ENCODE assay signal across 8 cellular contexts in the genomic region with DNA sequence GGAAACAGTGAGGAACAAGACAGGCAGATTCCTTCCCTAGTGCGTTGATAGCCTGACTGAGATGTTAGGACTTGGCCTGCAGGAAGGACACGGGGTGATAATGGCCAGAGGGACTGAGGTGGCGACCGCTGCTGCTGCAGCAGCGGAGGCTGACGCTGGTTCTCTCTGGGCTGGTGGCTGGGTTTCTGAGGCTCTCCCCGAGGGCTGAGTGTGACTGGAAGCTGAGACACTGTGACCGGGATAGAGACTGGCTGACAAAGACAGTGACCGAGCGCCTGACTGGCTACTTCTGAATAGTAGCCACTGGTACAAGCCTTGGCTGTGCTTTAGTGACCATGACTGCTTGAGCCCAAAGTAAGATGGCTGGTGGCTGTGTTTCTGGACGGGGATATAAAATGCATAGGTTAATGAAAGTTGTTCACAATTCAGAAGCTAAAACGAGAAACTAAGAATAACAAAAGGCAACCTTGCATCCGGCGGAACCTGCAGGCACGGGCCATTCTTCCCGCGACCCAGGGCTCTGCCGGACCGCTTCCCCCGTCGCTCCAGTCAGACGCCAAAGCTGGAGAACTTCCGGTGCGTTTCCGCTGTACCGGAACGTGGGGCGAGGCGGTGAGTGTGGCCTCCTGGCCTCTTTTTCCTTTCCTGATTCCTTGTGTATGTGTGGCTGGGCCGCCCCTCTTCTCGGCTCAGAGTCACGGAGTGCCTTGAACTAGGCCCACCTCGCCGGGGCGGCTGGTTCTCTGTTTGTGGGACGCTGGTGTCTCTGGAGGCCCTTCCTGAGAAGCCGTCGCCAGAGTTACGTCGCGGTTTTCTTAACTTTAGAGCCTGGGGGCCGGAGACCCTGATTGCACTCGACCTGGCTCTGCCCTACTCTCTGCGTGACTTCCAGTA. TPM values are rescaled to one million over a fixed set of nuclear protein-coding genes. Genes with fewer than 3 reads are reported as not detected.
DNase-seq lines count a peak whose midpoint lies in the region; ATAC-seq, FAIRE-seq and TF ChIP-seq lines count a peak whose summit lies in the region.

Gene AAR2 (plus strand): TSS at position 587 of the 894 bp plus-strand sequence. CDS start 3,391 bp downstream, outside the sequence.

- no peaks in the 10 kb centered on the region for H3K9me3 ChIP-seq in liver (ENCODE audit: control insufficient read depth in 4 of 4, low read length in 3 of 4)

- H3K4me1 ChIP-seq in liver (ENCODE audit: control insufficient read depth in 4 of 4, insufficient read depth in 4 of 4, low read length in 3 of 4), result peaks cover 5 to 25% (median 20%) of the 10 kb centered on the region in 4 donors

- H3K27me3 ChIP-seq in liver (ENCODE audit: control insufficient read depth in 4 of 4, insufficient read depth in 4 of 4, low read length in 3 of 4), result no peaks in the 10 kb centered on the region

- FAIRE-seq in GM12891 (lab: Jason Lieb, UNC), result peak; percentile 86

- peaks cover 0 to 18% (median 9%) of the 10 kb centered on the region in 4 donors for H3K36me3 ChIP-seq in liver (ENCODE audit: control insufficient read depth in 4 of 4, insufficient read depth in 3 of 4, low read depth in 1 of 4, low read length in 3 of 4)

- 15% methylated on average over 44 of the region's 44 CpGs for WGBS in liver

- DNase-seq in GM12891 (ENCODE audit: insufficient read length, low spot score) (peak; percentile 66), NCI-H69 (lab: John Stamatoyannopoulos, UW) (peak; percentile 83), dermis blood vessel endothelial cell (peak; percentile 78)
- peak; percentile 69 for DNase-seq in activated CD4-positive, alpha-beta T cell treated with anti-CD3 and anti-CD28 coated beads, Interleukin-2, amount 50 U/mL, for 4 hours
- DNase-seq in stimulated activated CD4-positive, alpha-beta T cell treated with anti-CD3 and anti-CD28 coated beads, Interleukin-2, amount 100 ng/mL, for 48 hours, result peak; percentile 82 to 84

- TF ChIP-seq POLR2A in GM12891 (IDR thresholded peaks at IDR 0.05; ENCODE audit: low read depth, low read length), result peak; percentile 91

- peak within 1 kb of the TSS; percentile 47 to 74 for H3K9ac ChIP-seq in liver (ENCODE audit: low read depth in 1 of 2, low read length in 2 of 2)

- peak in 1 of 2 donors; percentile 30 for TF ChIP-seq RAD21 in liver (IDR thresholded peaks at IDR 0.05)

- no peak for TF ChIP-seq CTCF in liver (IDR thresholded peaks at IDR 0.05; ENCODE audit: low read depth, low read length, missing input control)

- ATAC-seq in HG03354 (IDR thresholded peaks at IDR 0.05; ENCODE audit: poor library complexity, severe bottlenecking, unreplicated experiment) (peak; percentile 88), HG03095 (IDR thresholded peaks at IDR 0.05; ENCODE audit: unreplicated experiment) (no peak)

- H3K27ac ChIP-seq in liver (ENCODE audit: low read depth in 1 of 2, low read length in 2 of 2), result peak within 1 kb of the TSS; percentile 33 to 57

- peak within 1 kb of the TSS; percentile 76 to 83 (median 78) for H3K4me3 ChIP-seq in liver (ENCODE audit: low read depth in 1 of 3, low read length in 3 of 3)

TF ChIP-seq in GM12891, 5 proteins besides CTCF, POLR2A, EP300 and RAD21:
- TF ChIP-seq PAX5 (IDR thresholded peaks at IDR 0.05; ENCODE audit: insufficient read depth, low read length, severe bottlenecking) (peak; percentile 62), SPI1 (IDR thresholded peaks at IDR 0.05; ENCODE audit: low read depth, low read length) (no peak), POLR2AphosphoS5 (IDR thresholded peaks at IDR 0.05; ENCODE audit: low read depth, low read length) (peak; percentile 92), TAF1 (IDR thresholded peaks at IDR 0.05; ENCODE audit: low read depth, low read length) (peak; percentile 97), POU2F2 (IDR thresholded peaks at IDR 0.05; ENCODE audit: low read depth, low read length) (peak; percentile 84)
TF ChIP-seq in GM12891: peak in this region for 4.

TF ChIP-seq in liver, 16 proteins besides CTCF, POLR2A, EP300 and RAD21:
- TF ChIP-seq, protein P1, sequence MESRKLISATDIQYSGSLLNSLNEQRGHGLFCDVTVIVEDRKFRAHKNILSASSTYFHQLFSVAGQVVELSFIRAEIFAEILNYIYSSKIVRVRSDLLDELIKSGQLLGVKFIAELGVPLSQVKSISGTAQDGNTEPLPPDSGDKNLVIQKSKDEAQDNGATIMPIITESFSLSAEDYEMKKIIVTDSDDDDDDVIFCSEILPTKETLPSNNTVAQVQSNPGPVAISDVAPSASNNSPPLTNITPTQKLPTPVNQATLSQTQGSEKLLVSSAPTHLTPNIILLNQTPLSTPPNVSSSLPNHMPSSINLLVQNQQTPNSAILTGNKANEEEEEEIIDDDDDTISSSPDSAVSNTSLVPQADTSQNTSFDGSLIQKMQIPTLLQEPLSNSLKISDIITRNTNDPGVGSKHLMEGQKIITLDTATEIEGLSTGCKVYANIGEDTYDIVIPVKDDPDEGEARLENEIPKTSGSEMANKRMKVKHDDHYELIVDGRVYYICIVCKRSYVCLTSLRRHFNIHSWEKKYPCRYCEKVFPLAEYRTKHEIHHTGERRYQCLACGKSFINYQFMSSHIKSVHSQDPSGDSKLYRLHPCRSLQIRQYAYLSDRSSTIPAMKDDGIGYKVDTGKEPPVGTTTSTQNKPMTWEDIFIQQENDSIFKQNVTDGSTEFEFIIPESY (IDR thresholded peaks at IDR 0.05), result no peak
- TF ChIP-seq JUND (IDR thresholded peaks at IDR 0.05) (no peak), GABPA (IDR thresholded peaks at IDR 0.05 in 1 of 2, conservative IDR thresholded peaks at IDR 0.05 in 1 of 2) (peak; percentile 97 to 98), FOXA1 (IDR thresholded peaks at IDR 0.05) (no peak), TAF1 (conservative IDR thresholded peaks at IDR 0.05) (peak; percentile 39), HNF4A (conservative IDR thresholded peaks at IDR 0.05) (peak; percentile 29 to 38), RXRA (IDR thresholded peaks at IDR 0.05) (no peak), EGR1 (IDR thresholded peaks at IDR 0.05; ENCODE audit: low read depth in 2 of 2) (no peak), ATF3 (IDR thresholded peaks at IDR 0.05) (no peak), NR2F2 (IDR thresholded peaks at IDR 0.05) (peak; percentile 79), FOXA2 (IDR thresholded peaks at IDR 0.05) (no peak), SP1 (IDR thresholded peaks at IDR 0.05) (peak; percentile 30), YY1 (IDR thresholded peaks at IDR 0.05) (peak; percentile 69)
- TF ChIP-seq, protein P2, sequence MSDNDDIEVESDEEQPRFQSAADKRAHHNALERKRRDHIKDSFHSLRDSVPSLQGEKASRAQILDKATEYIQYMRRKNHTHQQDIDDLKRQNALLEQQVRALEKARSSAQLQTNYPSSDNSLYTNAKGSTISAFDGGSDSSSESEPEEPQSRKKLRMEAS (IDR thresholded peaks at IDR 0.05), result peak; percentile 71
TF ChIP-seq in liver: peak in this region for 7.

RNA-seq across cellular contexts. Expression of gene AAR2, which starts in this region (rescaled TPM):
- 18.5 TPM for polyA plus RNA-seq in GM12891 (2012; ENCODE audit: low read depth, missing spikeins)
- total RNA-seq in dermis blood vessel endothelial cell (29.8 and 31.7 TPM in 2 replicates), liver (10 to 100 TPM; 14.1 to 17.9 TPM)
- polyA plus RNA-seq in liver, result 10 to 100 TPM; 16.9 to 17.8 TPM
